ENCODE assay signal across 9 cellular contexts in the genomic region with DNA sequence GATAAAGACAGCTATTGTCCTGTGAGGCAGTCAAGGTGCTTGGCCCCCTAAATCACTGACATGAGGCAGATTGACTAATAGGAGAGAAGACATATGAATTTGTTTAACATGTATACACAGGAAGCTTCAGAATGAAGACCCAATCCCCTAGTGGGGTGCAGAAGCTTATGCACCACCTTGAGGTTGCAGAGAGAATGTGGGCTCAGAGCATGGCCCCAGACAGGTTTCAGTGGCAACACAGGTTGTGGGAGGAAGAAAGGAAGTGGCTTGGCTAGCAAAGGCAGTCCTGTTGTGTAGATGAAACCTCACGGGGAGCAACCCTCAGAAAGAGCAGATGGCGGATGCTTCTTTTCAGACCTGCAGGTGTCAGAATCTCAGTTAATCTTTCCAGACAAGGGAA. TPM values are rescaled to one million over a fixed set of nuclear protein-coding genes. Genes with fewer than 3 reads are reported as not detected.
A peak's percentile ranks its signal among the peaks of the same experiment; 100 is the strongest.
DNase-seq lines count a peak whose midpoint lies in the region; TF ChIP-seq lines count a peak whose summit lies in the region.
"Had no signal": no experiment of that assay in that cellular context is flagged by ENCODE, and none has a peak within 500 bp of the region (broad histone marks: within the 10 kb centered on the region; RNA-seq: fewer than 3 reads in every experiment).

No MANE protein-coding gene starts in this region.

- H2BK20ac ChIP-seq in H9 (ENCODE audit: low read depth, low read length, poor library complexity, severe bottlenecking), result no peak overlapping the region

- H3K23me2 ChIP-seq in H9 (ENCODE audit: insufficient read length, low read depth, low read length, poor library complexity, severe bottlenecking), result no peaks in the 10 kb centered on the region

- no peak overlapping the region for H3K56ac ChIP-seq in H9 (ENCODE audit: insufficient read length, low read depth, low read length)

- no peak overlapping the region for H2BK12ac ChIP-seq in H9 (ENCODE audit: insufficient read length, low read depth, low read length)

- H3K27ac ChIP-seq in H9 (ENCODE audit: insufficient read length, low read depth, low read length), result no peak overlapping the region

- DNase-seq in GM13977 (ENCODE audit: low spot score) (peak; percentile 70), H9 (peak; percentile 47), NCI-H2171 treated with DMSO at 0.1 percent for 48 hours (lab: John Stamatoyannopoulos, UW) (peak; percentile 66), NCI-H187 treated with DMSO at 0.1 percent for 48 hours (lab: John Stamatoyannopoulos, UW) (no peak), islet precursor cell (no peak), osteocyte (ENCODE audit: extremely low spot score, unreplicated experiment) (no peak)
- peak; percentile 80 for DNase-seq in activated effector memory CD4-positive, alpha-beta T cell treated with anti-CD3 and anti-CD28 coated beads, Interleukin-2, amount 50 U/mL, for 16 hours
- DNase-seq in stimulated activated CD8-positive, alpha-beta memory T cell treated with anti-CD3 and anti-CD28 coated beads, Interleukin-12 subunit alpha, Interleukin-12 subunit beta, amount 100 ng/mL, for 4 hours (ENCODE audit: low read depth), result peak; percentile 18

- H2BK15ac ChIP-seq in H9 (ENCODE audit: low read depth, low read length), result no peak overlapping the region

- in situ Hi-C loops in GM13977 (cut with MboI; ENCODE audit: low pct_unique_long_range_greater_than_20kb, low sequenced_read_pairs, unreplicated experiment), result no loop called here

- H4K20me1 ChIP-seq in H9 (ENCODE audit: control insufficient read depth, insufficient read depth, insufficient read length), result no peaks in the 10 kb centered on the region

- H2BK120ac ChIP-seq in H9 (ENCODE audit: low read depth, low read length, poor library complexity, severe bottlenecking), result no peak overlapping the region

- H3K4me3 Mint-ChIP-seq in H9 (no peak overlapping the region), osteocyte (ENCODE audit: unreplicated experiment) (no peak overlapping the region)
- H3K4me3 Mint-ChIP-seq: dendritic cell treated with granulocyte-macrophage colony-stimulating factor and Interleukin-4, amounts not matched to agents 40 ng/mL and 50 ng/mL, for 4 days had no signal

- H3K79me2 ChIP-seq in H9 (ENCODE audit: insufficient read depth, low read length), result no peaks in the 10 kb centered on the region

- H2AK5ac ChIP-seq in H9 (ENCODE audit: insufficient read length, low read length), result no peak overlapping the region

- no peak overlapping the region for H2AFZ ChIP-seq in H9 (ENCODE audit: low read length)

- H3K4me1 Mint-ChIP-seq in H9 (peaks cover 39 to 42% of the 10 kb centered on the region in 2 experiments), osteocyte (ENCODE audit: unreplicated experiment) (no peaks in the 10 kb centered on the region)

- peaks cover 2% of the 10 kb centered on the region; the same call in 1 of the 2 replicates for H3K4me1 ChIP-seq in H9 (ENCODE audit: insufficient read depth, low read length)

- no peak overlapping the region for H4K91ac ChIP-seq in H9 (ENCODE audit: insufficient read length, low read depth, low read length)

- no peaks in the 10 kb centered on the region for H3K36me3 Mint-ChIP-seq in H9 (ENCODE audit: insufficient read depth in 1 of 3, low read depth in 3 of 3)
- H3K36me3 Mint-ChIP-seq in osteocyte (ENCODE audit: unreplicated experiment), result no peaks in the 10 kb centered on the region

- no peak overlapping the region for H3K4me2 ChIP-seq in H9 (ENCODE audit: insufficient read depth, insufficient read length, low read length)

- no CpG with 5 or more reads among the region's 2 CpGs for WGBS in H9 (ENCODE audit: extremely low coverage, insufficient read length, low lambda C conversion rate)

- H3K9me3 Mint-ChIP-seq in H9 (no peaks in the 10 kb centered on the region; a peak in 1 of 5 replicates), osteocyte (ENCODE audit: unreplicated experiment) (no peaks in the 10 kb centered on the region)
- H3K9me3 Mint-ChIP-seq: dendritic cell treated with granulocyte-macrophage colony-stimulating factor and Interleukin-4, amounts not matched to agents 40 ng/mL and 50 ng/mL, for 4 days had no signal

- H3K27me3 Mint-ChIP-seq in H9 (ENCODE audit: low read depth), result peaks cover 1% of the 10 kb centered on the region
- H3K27me3 Mint-ChIP-seq in osteocyte (ENCODE audit: unreplicated experiment), result peaks cover 56% of the 10 kb centered on the region

- H3K9me3 ChIP-seq in H9 (ENCODE audit: control insufficient read depth, low read depth, low read length), result no peaks in the 10 kb centered on the region

- peak overlapping the region in 1 of 3 experiments; percentile 59; a peak in 2 of 7 replicates for H3K27ac Mint-ChIP-seq in H9
- no peak overlapping the region for H3K27ac Mint-ChIP-seq in osteocyte (ENCODE audit: unreplicated experiment)
- H3K27ac Mint-ChIP-seq: dendritic cell treated with granulocyte-macrophage colony-stimulating factor and Interleukin-4, amounts not matched to agents 40 ng/mL and 50 ng/mL, for 4 days had no signal

- no peak overlapping the region for H2BK5ac ChIP-seq in H9 (ENCODE audit: insufficient read length, low read length)

- no peak overlapping the region for H3K18ac ChIP-seq in H9 (ENCODE audit: insufficient read length, low read depth, low read length)

- no peaks in the 10 kb centered on the region for H3K27me3 ChIP-seq in H9 (ENCODE audit: insufficient read depth, low read length)

- H3K23ac ChIP-seq in H9 (ENCODE audit: insufficient read length, low read depth, low read length), result no peak overlapping the region

- no peak overlapping the region; the same call in 1 of the 2 replicates for H3K14ac ChIP-seq in H9 (ENCODE audit: insufficient read depth, low read length)

- no peaks in the 10 kb centered on the region for H3K79me1 ChIP-seq in H9 (ENCODE audit: insufficient read depth, low read depth, low read length, poor library complexity, severe bottlenecking)

- TF ChIP-seq CTCF in GM13977 (IDR thresholded peaks at IDR 0.05; ENCODE audit: extremely low read depth, insufficient read depth, missing control alignments), result peak; percentile 46
- peak; percentile 36; the same call in 2 of the 3 replicates for TF ChIP-seq CTCF in H9 (conservative IDR thresholded peaks at IDR 0.05)
- no peak for TF ChIP-seq CTCF in osteocyte (IDR thresholded peaks at IDR 0.05)

- no peak overlapping the region for H3T11ph ChIP-seq in H9 (ENCODE audit: low read length)

- no peak overlapping the region for H3K9ac ChIP-seq in H9 (ENCODE audit: extremely low read depth, insufficient read length, low read length)

- no peak overlapping the region for H3K4ac ChIP-seq in H9 (ENCODE audit: low read depth, low read length)

- no peak overlapping the region for H4K8ac ChIP-seq in H9 (replicated peaks; ENCODE audit: insufficient read length, low read depth, low read length)

- H4K5ac ChIP-seq in H9 (ENCODE audit: insufficient read length, low read depth, low read length), result no peak overlapping the region

RNA-seq across cellular contexts. Expression of a gene that starts 37.0 kb away (rescaled TPM):
- total RNA-seq in H9 (2021) (331 and 337 TPM in 2 replicates), osteocyte (84.5 and 86.3 TPM in 2 replicates)

Comparison
In these comparisons a context has a peak if more than half of its experiments do, and no peak if none do; other contexts are left out.
1. DNase-seq: peak in GM13977 (single experiment), H9 (single experiment), NCI-H2171 treated with DMSO at 0.1 percent for 48 hours (single experiment), activated effector memory CD4-positive, alpha-beta T cell treated with anti-CD3 and anti-CD28 coated beads, Interleukin-2, amount 50 U/mL, for 16 hours (single experiment) and stimulated activated CD8-positive, alpha-beta memory T cell treated with anti-CD3 and anti-CD28 coated beads, Interleukin-12 subunit alpha, Interleukin-12 subunit beta, amount 100 ng/mL, for 4 hours (single experiment); none in NCI-H187 treated with DMSO at 0.1 percent for 48 hours (single experiment), islet precursor cell (single experiment) and osteocyte (single experiment).